Comparison of ENCODE assay signal across 1 cellular context in the genomic region with DNA sequence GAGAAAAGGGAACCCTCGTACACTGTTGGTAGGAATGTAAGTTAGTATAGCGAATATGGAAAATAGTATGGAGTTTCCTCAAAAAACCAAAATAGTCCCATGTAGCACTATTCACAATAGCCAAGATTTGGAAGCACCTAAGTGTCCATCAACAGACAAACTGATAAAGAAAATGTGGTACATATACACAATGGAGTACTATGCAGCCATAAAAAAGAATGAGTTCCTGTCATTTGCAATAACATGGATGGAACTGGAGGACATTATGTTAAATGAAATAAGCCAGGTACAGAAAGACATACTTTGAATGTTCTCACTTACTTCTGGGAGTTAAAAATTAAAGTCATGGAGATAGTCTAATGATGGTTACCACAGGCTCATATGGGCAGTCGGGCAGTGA.
TF ChIP-seq lines count a peak whose summit lies in the region.

No MANE protein-coding gene starts in this region.

TF ChIP-seq in K562, 482 proteins besides CTCF, POLR2A, EP300 and RAD21 (continued from another document):
- TF ChIP-seq PURB (CRISPR knock-in tag; IDR thresholded peaks at IDR 0.05; ENCODE audit: low read depth) (no peak), KDM1A (IDR thresholded peaks at IDR 0.05) (0 out of 4 replicates have a peak, but pooled peaks of 1 of the 2 experiments have one; percentile 16), MBD2 (IDR thresholded peaks at IDR 0.05; ENCODE audit: borderline replicate concordance, low read depth) (no peak), ZNF764 (CRISPR knock-in tag; IDR thresholded peaks at IDR 0.05; ENCODE audit: low read depth) (no peak), ZNF436 (CRISPR knock-in tag; IDR thresholded peaks at IDR 0.05) (no peak), BCOR (IDR thresholded peaks at IDR 0.05) (0 out of 2 replicates have a peak, but pooled peaks have one; percentile 28), RBM25 (IDR thresholded peaks at IDR 0.05; ENCODE audit: low read depth, low read length, severe bottlenecking) (peak; percentile 51), ZNF146 (CRISPR knock-in tag; IDR thresholded peaks at IDR 0.05; ENCODE audit: unreplicated experiment) (peak; percentile 94)
- TF ChIP-seq, protein P1, sequence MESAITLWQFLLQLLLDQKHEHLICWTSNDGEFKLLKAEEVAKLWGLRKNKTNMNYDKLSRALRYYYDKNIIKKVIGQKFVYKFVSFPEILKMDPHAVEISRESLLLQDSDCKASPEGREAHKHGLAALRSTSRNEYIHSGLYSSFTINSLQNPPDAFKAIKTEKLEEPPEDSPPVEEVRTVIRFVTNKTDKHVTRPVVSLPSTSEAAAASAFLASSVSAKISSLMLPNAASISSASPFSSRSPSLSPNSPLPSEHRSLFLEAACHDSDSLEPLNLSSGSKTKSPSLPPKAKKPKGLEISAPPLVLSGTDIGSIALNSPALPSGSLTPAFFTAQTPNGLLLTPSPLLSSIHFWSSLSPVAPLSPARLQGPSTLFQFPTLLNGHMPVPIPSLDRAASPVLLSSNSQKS (CRISPR knock-in tag; IDR thresholded peaks at IDR 0.05) = no peak
TF ChIP-seq in K562: peak in this region for 4.
